ENCODE assay signal across 8 cellular contexts in the genomic region with DNA sequence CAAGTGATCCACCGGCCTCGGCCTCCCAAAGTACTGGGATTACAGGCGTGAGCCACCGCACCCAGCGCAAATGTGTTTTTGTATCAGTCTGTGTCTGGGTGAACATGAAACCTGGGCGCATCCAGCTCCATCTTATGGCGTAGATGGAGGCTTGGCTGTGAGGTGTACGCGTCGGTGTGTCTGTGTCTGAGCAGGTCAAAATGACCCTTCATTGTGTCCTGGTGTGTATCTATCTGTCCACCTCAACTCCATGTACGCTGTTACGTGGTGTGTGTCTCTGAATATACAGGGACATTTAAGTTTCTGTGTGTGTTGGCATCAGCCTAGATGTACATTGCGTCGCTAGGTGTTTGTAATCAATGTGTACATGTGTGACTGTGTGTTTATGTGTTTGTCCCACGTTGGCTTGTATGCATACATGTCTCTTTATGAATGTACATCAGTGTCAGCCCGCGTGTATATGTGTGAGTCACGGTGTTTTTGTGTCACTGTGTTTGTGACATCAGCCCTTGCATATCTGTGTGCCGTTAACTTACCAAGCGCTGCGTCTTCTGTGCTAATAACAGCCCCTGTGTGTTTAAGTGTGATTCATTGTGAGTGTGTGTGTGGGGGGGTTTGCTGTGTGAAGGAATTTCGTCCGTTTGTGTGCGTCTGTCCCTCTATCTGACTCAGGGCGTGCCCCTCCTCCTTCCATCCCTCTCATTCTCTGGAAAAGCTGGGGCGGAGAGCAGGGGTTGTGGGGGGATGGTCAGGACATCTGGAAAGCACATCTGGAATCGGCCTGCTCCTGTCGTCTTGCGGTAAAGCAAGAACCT. TPM values are rescaled to one million over a fixed set of nuclear protein-coding genes. Genes with fewer than 3 reads are reported as not detected.
DNase-seq lines count a peak whose midpoint lies in the region; ATAC-seq and TF ChIP-seq lines count a peak whose summit lies in the region.

No MANE protein-coding gene starts in this region.

- peak overlapping the region; percentile 16 to 37 for H3K4me3 ChIP-seq in foreskin fibroblast (ENCODE audit: low read depth in 1 of 2, low read length in 2 of 2)
- H3K4me3 ChIP-seq in urinary bladder (ENCODE audit: low read depth, low read length) = peak overlapping the region; percentile 38

- H3K27me3 Mint-ChIP-seq in activated T-cell treated with anti-CD3 and anti-CD28 coated beads, Interleukin-2, amount 50 U/mL, for 4 hours (ENCODE audit: low read depth) = peaks cover 17% of the 10 kb centered on the region
- H3K27me3 Mint-ChIP-seq in osteocyte (ENCODE audit: unreplicated experiment) = no peaks in the 10 kb centered on the region

- no peaks in the 10 kb centered on the region for H3K36me3 Mint-ChIP-seq in activated T-cell treated with anti-CD3 and anti-CD28 coated beads, Interleukin-2, amount 50 U/mL, for 4 hours (ENCODE audit: insufficient read depth)
- peaks cover 18% of the 10 kb centered on the region for H3K36me3 Mint-ChIP-seq in osteocyte (ENCODE audit: unreplicated experiment)

- peak; percentile 58 for ATAC-seq in Right ventricle myocardium inferior
- peak; percentile 86 to 89 for ATAC-seq in activated T-cell treated with anti-CD3 and anti-CD28 coated beads, Interleukin-2, amount 50 U/mL, for 4 hours
- ATAC-seq in GM21390 (IDR thresholded peaks at IDR 0.05; ENCODE audit: unreplicated experiment) = no peak
- ATAC-seq in GM21447 (IDR thresholded peaks at IDR 0.05; ENCODE audit: unreplicated experiment) = no peak

- no peaks in the 10 kb centered on the region for H3K4me1 ChIP-seq in urinary bladder (ENCODE audit: insufficient read depth)

- 47% methylated on average over 29 of the region's 29 CpGs for WGBS in urinary bladder

- peak overlapping the region; percentile 80 for H3K4me3 Mint-ChIP-seq in activated T-cell treated with anti-CD3 and anti-CD28 coated beads, Interleukin-2, amount 50 U/mL, for 4 hours
- peak overlapping the region; percentile 69 for H3K4me3 Mint-ChIP-seq in osteocyte (ENCODE audit: unreplicated experiment)

- TF ChIP-seq CTCF in foreskin fibroblast (IDR thresholded peaks at IDR 0.05; ENCODE audit: low read depth, low read length) (no peak), osteocyte (IDR thresholded peaks at IDR 0.05) (no peak)

- no peaks in the 10 kb centered on the region for H3K36me3 ChIP-seq in urinary bladder (ENCODE audit: insufficient read depth)

- intact Hi-C loops in Right ventricle myocardium inferior (cut with DNase I) = loop anchor here (2.0 kb wide), 1 partner anchor 37 kb away; no protein-coding TSS in a partner anchor
- intact Hi-C loops in cardiac septum (cut with DNase I) = loop anchor here (5.0 kb wide), 1 partner anchor 37 kb away; a partner anchor contains a TSS

- DNase-seq in Right ventricle myocardium inferior (ENCODE audit: missing footprints) (peak; percentile 56), cardiac septum (ENCODE audit: low spot score) (no peak), foreskin fibroblast (peak; percentile 99 to 100), osteocyte (ENCODE audit: extremely low spot score, unreplicated experiment) (no peak)
- peak; percentile 39 for DNase-seq in activated T-cell treated with anti-CD3 and anti-CD28 coated beads, Interleukin-2, amount 50 U/mL, for 4 hours

- H3K9me3 Mint-ChIP-seq in activated T-cell treated with anti-CD3 and anti-CD28 coated beads, Interleukin-2, amount 50 U/mL, for 4 hours = no peaks in the 10 kb centered on the region
- no peaks in the 10 kb centered on the region for H3K9me3 Mint-ChIP-seq in osteocyte (ENCODE audit: unreplicated experiment)

- H3K27ac Mint-ChIP-seq in osteocyte (ENCODE audit: unreplicated experiment) = peak overlapping the region; percentile 92

- peak overlapping the region; percentile 84 for H3K27ac ChIP-seq in urinary bladder (ENCODE audit: low read depth)

- peaks cover 27% of the 10 kb centered on the region for H3K4me1 Mint-ChIP-seq in activated T-cell treated with anti-CD3 and anti-CD28 coated beads, Interleukin-2, amount 50 U/mL, for 4 hours (ENCODE audit: low read depth)
- H3K4me1 Mint-ChIP-seq in osteocyte (ENCODE audit: unreplicated experiment) = peaks cover 72% of the 10 kb centered on the region

RNA-seq across cellular contexts. Expression of a gene that starts 6.4 kb away (rescaled TPM):
- 19.8 TPM for total RNA-seq in Right ventricle myocardium inferior
- 13.0 TPM for total RNA-seq in cardiac septum
- under 1 TPM; 0.08 to 0.40 (median 0.30) TPM for total RNA-seq in activated T-cell treated with anti-CD3 and anti-CD28 coated beads, Interleukin-2, amount 50 U/mL, for 4 hours
- 250 and 265 TPM in 2 replicates for total RNA-seq in osteocyte
- total RNA-seq in urinary bladder = 53.7 TPM
- polyA plus RNA-seq in urinary bladder = 55.0 TPM

RNA-seq across cellular contexts. Expression of a gene that starts 32.4 kb away (rescaled TPM):
- total RNA-seq in Right ventricle myocardium inferior (0.73 TPM), cardiac septum (0.48 TPM), osteocyte (not detected in 2 replicates), urinary bladder (0.53 TPM)
- total RNA-seq in activated T-cell treated with anti-CD3 and anti-CD28 coated beads, Interleukin-2, amount 50 U/mL, for 4 hours = under 1 TPM; 0.24 to 0.30 (median 0.27) TPM
- 3.9 TPM for polyA plus RNA-seq in urinary bladder

RNA-seq across cellular contexts. Expression of a gene that starts 38.7 kb away (rescaled TPM):
- total RNA-seq in Right ventricle myocardium inferior (110 TPM), cardiac septum (109 TPM), osteocyte (226 and 237 TPM in 2 replicates), urinary bladder (79.3 TPM)
- 100 to 1,000 TPM; 224 to 248 (median 238) TPM for total RNA-seq in activated T-cell treated with anti-CD3 and anti-CD28 coated beads, Interleukin-2, amount 50 U/mL, for 4 hours
- polyA plus RNA-seq in urinary bladder = 123 TPM

Comparison
In these comparisons a context has a peak if more than half of its experiments do, and no peak if none do; other contexts are left out.
1. DNase-seq: peak in Right ventricle myocardium inferior (single experiment), activated T-cell treated with anti-CD3 and anti-CD28 coated beads, Interleukin-2, amount 50 U/mL, for 4 hours (single experiment) and foreskin fibroblast (2 of 2); none in cardiac septum (single experiment) and osteocyte (single experiment).
2. ATAC-seq: peak in Right ventricle myocardium inferior (single experiment) and activated T-cell treated with anti-CD3 and anti-CD28 coated beads, Interleukin-2, amount 50 U/mL, for 4 hours (2 of 2); none in GM21390 (single experiment) and GM21447 (single experiment).